ENCODE assay signal across 17 cellular contexts in the genomic region with DNA sequence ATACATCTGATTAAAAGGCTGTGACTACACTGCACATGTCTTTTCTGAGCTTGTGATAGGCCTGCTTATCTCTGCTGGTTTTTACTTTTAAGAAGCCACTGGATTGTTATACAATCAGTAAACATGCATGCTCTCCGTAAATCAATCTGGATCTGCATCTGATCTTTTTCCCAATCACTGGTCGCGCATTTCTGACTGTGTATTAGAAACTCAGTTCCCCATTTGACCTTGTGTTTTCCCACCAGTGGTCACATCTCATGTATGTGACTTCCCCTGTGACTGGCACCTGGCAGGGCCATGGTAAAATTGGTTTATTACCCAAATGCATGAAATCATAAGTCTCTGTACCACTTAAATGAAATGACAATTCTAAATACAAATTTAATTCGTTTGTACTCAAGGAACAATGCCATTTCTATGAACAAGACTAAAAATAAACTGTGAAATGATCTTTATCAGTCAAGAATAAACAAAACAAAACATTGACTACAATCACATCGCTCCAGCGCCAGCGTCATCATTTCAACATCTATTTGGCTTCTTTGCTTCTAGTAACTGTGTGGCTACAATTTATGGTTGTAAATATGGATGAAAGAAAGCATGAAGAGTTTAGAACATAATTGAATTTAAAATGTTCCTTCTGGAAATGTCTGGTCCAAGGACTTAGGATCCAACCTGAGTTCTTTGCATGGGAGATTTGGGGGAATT.
DNase-seq lines count a peak whose midpoint lies in the region; ATAC-seq and TF ChIP-seq lines count a peak whose summit lies in the region.
"Had no signal": no experiment of that assay in that cellular context is flagged by ENCODE, and none has a peak within 500 bp of the region (broad histone marks: within the 10 kb centered on the region; RNA-seq: fewer than 3 reads in every experiment).

No MANE protein-coding gene starts in this region.

- H3K4me3 ChIP-seq in GM23248, result no peak overlapping the region
- no peak overlapping the region for H3K4me3 ChIP-seq in RWPE2 (ENCODE audit: severe bottlenecking)
- no peak overlapping the region for H3K4me3 ChIP-seq in skeletal muscle satellite cell (ENCODE audit: low read length)
- H3K4me3 ChIP-seq: colonic mucosa, neural progenitor cell had no signal

- in situ Hi-C loops in GM23248 (cut with MboI), result no loop called here

- no peaks in the 10 kb centered on the region for H3K9me2 ChIP-seq in GM23248 (ENCODE audit: insufficient read depth)

- H3K27me3 ChIP-seq in GM23248 (replicated peaks; ENCODE audit: insufficient read depth) (no peaks in the 10 kb centered on the region), RWPE2 (ENCODE audit: insufficient read depth, poor library complexity, severe bottlenecking) (no peaks in the 10 kb centered on the region), skeletal muscle satellite cell (ENCODE audit: control insufficient read depth, insufficient read depth, low read length) (no peaks in the 10 kb centered on the region)
- H3K27me3 ChIP-seq: colonic mucosa, neural progenitor cell had no signal

- H3K9ac ChIP-seq in GM23248 (no peak overlapping the region), skeletal muscle satellite cell (ENCODE audit: low read depth, low read length) (peak overlapping the region; percentile 53)
- H3K9ac ChIP-seq: neural progenitor cell had no signal

- H3K36me3 ChIP-seq in GM23248 (ENCODE audit: low read depth) (no peaks in the 10 kb centered on the region), RWPE2 (ENCODE audit: low read depth) (no peaks in the 10 kb centered on the region), skeletal muscle satellite cell (ENCODE audit: insufficient read depth, low read length) (no peaks in the 10 kb centered on the region)
- H3K36me3 ChIP-seq: colonic mucosa, neural progenitor cell had no signal

- H2AFZ ChIP-seq in GM23248, result no peak overlapping the region
- H2AFZ ChIP-seq: neural progenitor cell had no signal

- H3K4me1 ChIP-seq in GM23248 (ENCODE audit: insufficient read depth), result peaks cover 51% of the 10 kb centered on the region
- H3K4me1 ChIP-seq in RWPE2 (ENCODE audit: insufficient read depth, poor library complexity, severe bottlenecking), result peaks cover 35% of the 10 kb centered on the region
- H3K4me1 ChIP-seq in skeletal muscle satellite cell (ENCODE audit: control insufficient read depth, insufficient read depth, low read length), result peaks cover 56% of the 10 kb centered on the region
- H3K4me1 ChIP-seq: neural progenitor cell had no signal

- peaks cover 62% of the 10 kb centered on the region for H3F3A ChIP-seq in GM23248 (ENCODE audit: insufficient read depth)

- ATAC-seq in RWPE2 (ENCODE audit: low read depth), result no peak
- no peak for ATAC-seq in GM19467 (IDR thresholded peaks at IDR 0.05; ENCODE audit: unreplicated experiment)
- ATAC-seq: activated CD8-positive, alpha-beta T cell treated with anti-CD3 and anti-CD28 coated beads, Interleukin-2, amount 10 ng/mL, durations not matched to agents 7 days and 5 days; HCT116 had no signal

- 51 to 54% methylated on average over 7 of the region's 7 CpGs for WGBS in GM23248 (ENCODE audit: low coverage in 1 of 2, low lambda C conversion rate in 2 of 2, missing lambda C conversion rate in 2 of 2), 2 experiments

- H3K9me3 ChIP-seq in GM23248 (ENCODE audit: low read depth) (no peaks in the 10 kb centered on the region), RWPE2 (ENCODE audit: severe bottlenecking) (no peaks in the 10 kb centered on the region), skeletal muscle satellite cell (replicated peaks; ENCODE audit: low read length) (no peaks in the 10 kb centered on the region)
- H3K9me3 ChIP-seq: colonic mucosa had no signal

- DNase-seq in GM23248 (peak; percentile 52), RWPE2 (ENCODE audit: low spot score) (no peak), fibroblast of the conjunctiva (ENCODE audit: low read depth) (peak; percentile 40), NCI-H1694 (lab: John Stamatoyannopoulos, UW) (no peak), NOMO-1 treated with DMSO at 0.1 percent for 48 hours (lab: John Stamatoyannopoulos, UW; ENCODE audit: unreplicated experiment) (no peak), AG20443 (ENCODE audit: low spot score) (no peak)
- DNase-seq: activated CD8-positive, alpha-beta T cell treated with anti-CD3 and anti-CD28 coated beads, Interleukin-2, amount 10 ng/mL, durations not matched to agents 7 days and 5 days; colonic mucosa; GF-D8; glutamatergic neuron; NCI-H1048; NCI-H526 treated with DMSO at 0.1 percent for 48 hours; stimulated activated CD4-positive, alpha-beta T cell treated with anti-CD3 and anti-CD28 coated beads, Interleukin-1b, Interleukin-23, amount 100 ng/mL, for 48 hours had no signal

- H3K4me2 ChIP-seq in GM23248 (ENCODE audit: unreplicated experiment) (peak overlapping the region; percentile 65), skeletal muscle satellite cell (ENCODE audit: low read length) (peak overlapping the region; percentile 38)
- H3K4me2 ChIP-seq: neural progenitor cell had no signal

- H3K27ac ChIP-seq in GM23248 (no peak overlapping the region), RWPE2 (ENCODE audit: poor library complexity, severe bottlenecking) (peak overlapping the region; percentile 98)
- H3K27ac ChIP-seq: colonic mucosa, neural progenitor cell had no signal

- no peak for TF ChIP-seq CTCF in RWPE2 (IDR thresholded peaks at IDR 0.05; ENCODE audit: poor library complexity, severe bottlenecking)

- no peaks in the 10 kb centered on the region for H4K20me1 ChIP-seq in GM23248 (ENCODE audit: insufficient read depth)

- H3K79me2 ChIP-seq in GM23248 (ENCODE audit: insufficient read depth), result no peaks in the 10 kb centered on the region

Comparison
In these comparisons a context has a peak if more than half of its experiments do, and no peak if none do; other contexts are left out.
1. DNase-seq: peak in GM23248 (single experiment) and fibroblast of the conjunctiva (single experiment); none in RWPE2 (single experiment), NCI-H1694 (single experiment), NOMO-1 treated with DMSO at 0.1 percent for 48 hours (single experiment) and AG20443 (single experiment).